Comparison of ENCODE assay signal across 7 cellular contexts in the genomic region with DNA sequence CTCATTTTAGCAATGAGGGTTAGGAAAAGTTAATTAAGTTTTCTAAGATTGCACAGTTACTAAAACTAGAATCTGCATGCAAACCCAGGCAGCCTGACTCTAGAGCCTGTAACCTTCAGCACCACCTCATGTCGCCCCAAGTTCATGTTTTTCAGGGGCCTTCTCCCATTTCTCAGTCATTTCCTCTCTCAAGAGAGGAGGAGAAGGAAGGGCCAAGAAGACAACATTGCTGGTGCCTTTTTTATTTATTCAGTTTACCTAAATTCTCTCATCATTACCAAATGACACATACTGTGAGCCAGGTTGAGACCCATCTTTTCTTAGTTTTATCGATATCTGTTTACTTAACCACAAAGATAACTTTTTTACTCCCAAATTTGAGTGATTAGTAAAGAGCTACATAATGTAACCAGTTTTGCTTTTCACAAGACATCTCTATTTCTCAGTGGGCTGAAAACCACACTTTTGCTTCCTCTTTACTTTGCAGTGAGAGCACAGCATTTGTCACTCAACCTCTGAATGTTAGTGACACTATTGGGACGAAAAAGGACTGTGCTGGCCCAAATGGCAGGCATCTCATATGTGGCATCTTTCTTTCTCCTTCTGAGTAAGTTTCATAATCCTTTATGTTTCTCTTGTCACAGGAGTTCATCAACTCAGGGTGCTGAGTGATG. TPM values are rescaled to one million over a fixed set of nuclear protein-coding genes. Genes with fewer than 3 reads are reported as not detected.
DNase-seq lines count a peak whose midpoint lies in the region; ATAC-seq and TF ChIP-seq lines count a peak whose summit lies in the region.

A gene with protein sequence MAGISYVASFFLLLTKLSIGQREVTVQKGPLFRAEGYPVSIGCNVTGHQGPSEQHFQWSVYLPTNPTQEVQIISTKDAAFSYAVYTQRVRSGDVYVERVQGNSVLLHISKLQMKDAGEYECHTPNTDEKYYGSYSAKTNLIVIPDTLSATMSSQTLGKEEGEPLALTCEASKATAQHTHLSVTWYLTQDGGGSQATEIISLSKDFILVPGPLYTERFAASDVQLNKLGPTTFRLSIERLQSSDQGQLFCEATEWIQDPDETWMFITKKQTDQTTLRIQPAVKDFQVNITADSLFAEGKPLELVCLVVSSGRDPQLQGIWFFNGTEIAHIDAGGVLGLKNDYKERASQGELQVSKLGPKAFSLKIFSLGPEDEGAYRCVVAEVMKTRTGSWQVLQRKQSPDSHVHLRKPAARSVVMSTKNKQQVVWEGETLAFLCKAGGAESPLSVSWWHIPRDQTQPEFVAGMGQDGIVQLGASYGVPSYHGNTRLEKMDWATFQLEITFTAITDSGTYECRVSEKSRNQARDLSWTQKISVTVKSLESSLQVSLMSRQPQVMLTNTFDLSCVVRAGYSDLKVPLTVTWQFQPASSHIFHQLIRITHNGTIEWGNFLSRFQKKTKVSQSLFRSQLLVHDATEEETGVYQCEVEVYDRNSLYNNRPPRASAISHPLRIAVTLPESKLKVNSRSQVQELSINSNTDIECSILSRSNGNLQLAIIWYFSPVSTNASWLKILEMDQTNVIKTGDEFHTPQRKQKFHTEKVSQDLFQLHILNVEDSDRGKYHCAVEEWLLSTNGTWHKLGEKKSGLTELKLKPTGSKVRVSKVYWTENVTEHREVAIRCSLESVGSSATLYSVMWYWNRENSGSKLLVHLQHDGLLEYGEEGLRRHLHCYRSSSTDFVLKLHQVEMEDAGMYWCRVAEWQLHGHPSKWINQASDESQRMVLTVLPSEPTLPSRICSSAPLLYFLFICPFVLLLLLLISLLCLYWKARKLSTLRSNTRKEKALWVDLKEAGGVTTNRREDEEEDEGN (plus strand): TSS at position 507 of the 674 bp plus-strand sequence. CDS start 58 bp downstream, at position 565.

- no peaks in the 10 kb centered on the region for H3K27me3 ChIP-seq in GM23338 (ENCODE audit: insufficient read depth)

- H3K4me1 Mint-ChIP-seq in GM23338 = peaks cover 34% of the 10 kb centered on the region

- H3K4me1 ChIP-seq in GM23338 (ENCODE audit: insufficient read depth) = peaks cover 16% of the 10 kb centered on the region

- H3K27ac Mint-ChIP-seq in GM23338 = no peak within 1 kb of the TSS

- H3K27ac ChIP-seq in GM23338 (ENCODE audit: low read depth) = no peak within 1 kb of the TSS

- no peaks in the 10 kb centered on the region; the same call in 1 of the 2 replicates for H3K9me2 ChIP-seq in GM23338 (ENCODE audit: insufficient read depth)

- TF ChIP-seq CTCF in GM23338 (conservative IDR thresholded peaks at IDR 0.05; ENCODE audit: low read depth in 2 of 2) = no peak

- H3K36me3 Mint-ChIP-seq in GM23338 (ENCODE audit: low read depth) = no peaks in the 10 kb centered on the region; the same call in 2 of the 3 replicates

- H3K79me2 ChIP-seq in GM23338 (replicated peaks; ENCODE audit: insufficient read depth) = no peaks in the 10 kb centered on the region

- H3K4me3 ChIP-seq in GM23338 = no peak within 1 kb of the TSS

- peak; percentile 94 for ATAC-seq in GM19035 (IDR thresholded peaks at IDR 0.05; ENCODE audit: unreplicated experiment)
- peak; percentile 97 for ATAC-seq in HG02870 (IDR thresholded peaks at IDR 0.05; ENCODE audit: unreplicated experiment)
- no peak for ATAC-seq in GM23338

- H3K36me3 ChIP-seq in GM23338 (ENCODE audit: insufficient read depth) = no peaks in the 10 kb centered on the region

- no peaks in the 10 kb centered on the region for H3F3A ChIP-seq in GM23338 (replicated peaks; ENCODE audit: low read depth)

- no peak within 1 kb of the TSS for H2AFZ ChIP-seq in GM23338

- no peak within 1 kb of the TSS for H3K4me3 Mint-ChIP-seq in GM23338

- H3K4me2 ChIP-seq in GM23338 = no peak within 1 kb of the TSS

- DNase-seq in SIG-M5 treated with dmso at 0.1 percent for 504 hours (lab: John Stamatoyannopoulos, UW; ENCODE audit: unreplicated experiment) (peak; percentile 85), DMS153 treated with DMSO at 0.1 percent for 48 hours (lab: John Stamatoyannopoulos, UW; ENCODE audit: unreplicated experiment) (no peak), GM23338 (ENCODE audit: low spot score) (no peak), DMS114 treated with DMSO at 0.1 percent for 48 hours (lab: John Stamatoyannopoulos, UW; ENCODE audit: unreplicated experiment) (no peak)
- DNase-seq in stimulated activated CD8-positive, alpha-beta memory T cell treated with anti-CD3 and anti-CD28 coated beads, Interleukin-4, amount 100 ng/mL, for 48 hours = peak; percentile 49

- no peaks in the 10 kb centered on the region for H3K27me3 Mint-ChIP-seq in GM23338 (ENCODE audit: insufficient read depth, low read depth, poor library complexity)

- H3K9me3 Mint-ChIP-seq in GM23338 = no peaks in the 10 kb centered on the region; the same call in 2 of the 3 replicates

- H4K20me1 ChIP-seq in GM23338 (replicated peaks; ENCODE audit: insufficient read depth) = no peaks in the 10 kb centered on the region

TF ChIP-seq in GM23338, 12 proteins besides CTCF, POLR2A, EP300 and RAD21:
- no peak for TF ChIP-seq NANOG (IDR thresholded peaks at IDR 0.05; ENCODE audit: borderline replicate concordance)
- TF ChIP-seq EZH2phosphoT487 (IDR thresholded peaks at IDR 0.05; ENCODE audit: unreplicated experiment) = no peak
- TF ChIP-seq ZNF331 (CRISPR knock-in tag; IDR thresholded peaks at IDR 0.05; ENCODE audit: low read depth) = no peak
- no peak for TF ChIP-seq STAT1 (IDR thresholded peaks at IDR 0.05; ENCODE audit: unreplicated experiment)
- TF ChIP-seq, protein P1, sequence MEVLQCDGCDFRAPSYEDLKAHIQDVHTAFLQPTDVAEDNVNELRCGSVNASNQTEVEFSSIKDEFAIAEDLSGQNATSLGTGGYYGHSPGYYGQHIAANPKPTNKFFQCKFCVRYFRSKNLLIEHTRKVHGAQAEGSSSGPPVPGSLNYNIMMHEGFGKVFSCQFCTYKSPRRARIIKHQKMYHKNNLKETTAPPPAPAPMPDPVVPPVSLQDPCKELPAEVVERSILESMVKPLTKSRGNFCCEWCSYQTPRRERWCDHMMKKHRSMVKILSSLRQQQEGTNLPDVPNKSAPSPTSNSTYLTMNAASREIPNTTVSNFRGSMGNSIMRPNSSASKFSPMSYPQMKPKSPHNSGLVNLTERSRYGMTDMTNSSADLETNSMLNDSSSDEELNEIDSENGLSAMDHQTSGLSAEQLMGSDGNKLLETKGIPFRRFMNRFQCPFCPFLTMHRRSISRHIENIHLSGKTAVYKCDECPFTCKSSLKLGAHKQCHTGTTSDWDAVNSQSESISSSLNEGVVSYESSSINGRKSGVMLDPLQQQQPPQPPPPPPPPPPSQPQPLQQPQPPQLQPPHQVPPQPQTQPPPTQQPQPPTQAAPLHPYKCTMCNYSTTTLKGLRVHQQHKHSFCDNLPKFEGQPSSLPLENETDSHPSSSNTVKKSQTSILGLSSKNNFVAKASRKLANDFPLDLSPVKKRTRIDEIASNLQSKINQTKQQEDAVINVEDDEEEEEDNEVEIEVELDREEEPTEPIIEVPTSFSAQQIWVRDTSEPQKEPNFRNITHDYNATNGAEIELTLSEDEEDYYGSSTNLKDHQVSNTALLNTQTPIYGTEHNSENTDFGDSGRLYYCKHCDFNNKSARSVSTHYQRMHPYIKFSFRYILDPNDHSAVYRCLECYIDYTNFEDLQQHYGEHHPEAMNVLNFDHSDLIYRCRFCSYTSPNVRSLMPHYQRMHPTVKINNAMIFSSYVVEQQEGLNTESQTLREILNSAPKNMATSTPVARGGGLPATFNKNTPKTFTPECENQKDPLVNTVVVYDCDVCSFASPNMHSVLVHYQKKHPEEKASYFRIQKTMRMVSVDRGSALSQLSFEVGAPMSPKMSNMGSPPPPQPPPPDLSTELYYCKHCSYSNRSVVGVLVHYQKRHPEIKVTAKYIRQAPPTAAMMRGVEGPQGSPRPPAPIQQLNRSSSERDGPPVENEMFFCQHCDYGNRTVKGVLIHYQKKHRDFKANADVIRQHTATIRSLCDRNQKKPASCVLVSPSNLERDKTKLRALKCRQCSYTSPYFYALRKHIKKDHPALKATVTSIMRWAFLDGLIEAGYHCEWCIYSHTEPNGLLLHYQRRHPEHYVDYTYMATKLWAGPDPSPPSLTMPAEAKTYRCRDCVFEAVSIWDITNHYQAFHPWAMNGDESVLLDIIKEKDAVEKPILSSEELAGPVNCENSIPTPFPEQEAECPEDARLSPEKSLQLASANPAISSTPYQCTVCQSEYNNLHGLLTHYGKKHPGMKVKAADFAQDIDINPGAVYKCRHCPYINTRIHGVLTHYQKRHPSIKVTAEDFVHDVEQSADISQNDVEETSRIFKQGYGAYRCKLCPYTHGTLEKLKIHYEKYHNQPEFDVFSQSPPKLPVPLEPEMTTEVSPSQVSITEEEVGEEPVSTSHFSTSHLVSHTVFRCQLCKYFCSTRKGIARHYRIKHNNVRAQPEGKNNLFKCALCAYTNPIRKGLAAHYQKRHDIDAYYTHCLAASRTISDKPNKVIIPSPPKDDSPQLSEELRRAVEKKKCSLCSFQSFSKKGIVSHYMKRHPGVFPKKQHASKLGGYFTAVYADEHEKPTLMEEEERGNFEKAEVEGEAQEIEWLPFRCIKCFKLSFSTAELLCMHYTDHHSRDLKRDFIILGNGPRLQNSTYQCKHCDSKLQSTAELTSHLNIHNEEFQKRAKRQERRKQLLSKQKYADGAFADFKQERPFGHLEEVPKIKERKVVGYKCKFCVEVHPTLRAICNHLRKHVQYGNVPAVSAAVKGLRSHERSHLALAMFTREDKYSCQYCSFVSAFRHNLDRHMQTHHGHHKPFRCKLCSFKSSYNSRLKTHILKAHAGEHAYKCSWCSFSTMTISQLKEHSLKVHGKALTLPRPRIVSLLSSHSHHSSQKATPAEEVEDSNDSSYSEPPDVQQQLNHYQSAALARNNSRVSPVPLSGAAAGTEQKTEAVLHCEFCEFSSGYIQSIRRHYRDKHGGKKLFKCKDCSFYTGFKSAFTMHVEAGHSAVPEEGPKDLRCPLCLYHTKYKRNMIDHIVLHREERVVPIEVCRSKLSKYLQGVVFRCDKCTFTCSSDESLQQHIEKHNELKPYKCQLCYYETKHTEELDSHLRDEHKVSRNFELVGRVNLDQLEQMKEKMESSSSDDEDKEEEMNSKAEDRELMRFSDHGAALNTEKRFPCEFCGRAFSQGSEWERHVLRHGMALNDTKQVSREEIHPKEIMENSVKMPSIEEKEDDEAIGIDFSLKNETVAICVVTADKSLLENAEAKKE (CRISPR knock-in tag; IDR thresholded peaks at IDR 0.05) = no peak
- TF ChIP-seq ZNF114 (CRISPR knock-in tag; IDR thresholded peaks at IDR 0.05) = no peak
- no peak for TF ChIP-seq EZH2 (IDR thresholded peaks at IDR 0.05; ENCODE audit: low read depth, unreplicated experiment)

RNA-seq across cellular contexts. Expression of the gene that starts here (rescaled TPM):
- total RNA-seq in GM23338 (2014; rRNA removed; shearing (Covaris generic)) = 0.74 and 1.2 TPM in 2 replicates
- polyA plus RNA-seq in GM23338 (2016; fragmentation: Nextera tagmentation; extraction: Ambion mirVana) = 0.35 and 1.3 TPM in 2 replicates

Comparison
In these comparisons a context has a peak if more than half of its experiments do, and no peak if none do; other contexts are left out.
1. DNase-seq: peak in SIG-M5 treated with dmso at 0.1 percent for 504 hours (single experiment) and stimulated activated CD8-positive, alpha-beta memory T cell treated with anti-CD3 and anti-CD28 coated beads, Interleukin-4, amount 100 ng/mL, for 48 hours (single experiment); none in DMS153 treated with DMSO at 0.1 percent for 48 hours (single experiment), GM23338 (single experiment) and DMS114 treated with DMSO at 0.1 percent for 48 hours (single experiment).